Comparison of ENCODE assay signal across 28 cellular contexts in the genomic region with DNA sequence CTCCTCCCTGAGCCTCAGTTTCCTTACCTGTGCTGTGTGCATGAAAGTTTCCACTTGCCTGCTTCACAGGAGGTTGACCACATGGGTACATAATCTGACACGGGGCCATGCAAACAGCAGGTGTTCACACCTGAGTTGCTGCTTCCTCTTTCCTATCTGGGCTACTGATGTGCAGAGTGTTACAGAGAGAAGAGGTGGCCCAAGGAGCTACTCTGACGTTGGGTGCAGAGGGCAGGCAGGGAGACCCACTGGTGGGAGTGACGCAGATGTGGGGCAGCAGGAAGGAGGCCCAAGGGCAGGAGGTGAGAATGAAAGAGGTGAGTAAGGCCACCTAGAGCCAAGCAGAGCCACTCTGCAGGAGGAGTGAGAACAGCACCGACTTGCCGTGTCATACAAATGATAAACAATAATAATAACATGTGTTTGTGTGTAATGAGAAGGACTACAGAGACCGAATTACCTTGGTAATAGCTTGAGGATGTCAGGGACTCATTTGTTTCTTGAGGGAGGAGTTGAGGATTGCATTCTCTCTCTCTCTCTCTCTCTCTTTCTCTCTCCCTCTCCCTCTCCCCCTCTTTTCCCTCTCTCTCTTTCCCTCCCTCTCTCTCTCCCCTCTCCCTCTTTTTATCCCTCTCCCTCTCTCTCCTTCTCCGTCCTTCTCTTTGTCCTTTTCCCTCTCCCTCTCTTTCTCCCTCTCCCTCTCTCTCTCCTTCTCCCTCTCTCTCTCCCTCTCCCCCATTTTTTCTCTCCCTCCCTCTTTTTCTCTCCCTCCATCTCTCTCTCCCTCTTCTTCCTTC.
"Had no signal": no experiment of that assay in that cellular context is flagged by ENCODE, and none has a peak within 500 bp of the region (broad histone marks: within the 10 kb centered on the region; RNA-seq: fewer than 3 reads in every experiment).

No MANE protein-coding gene starts in this region.

- ATAC-seq: activated naive CD4-positive, alpha-beta T cell treated with anti-CD3 and anti-CD28 coated beads, Interleukin-2, amount 50 U/mL, for 72 hours; activated naive CD8-positive, alpha-beta T cell treated with anti-CD3 and anti-CD28 coated beads, Interleukin-2, amount 50 U/mL, for 24 hours; activated T-cell treated with anti-CD3 and anti-CD28 coated beads, Interleukin-2, amount 50 U/mL, for 4 hours; body of pancreas had no signal

- H3K4me1 Mint-ChIP-seq: activated CD4-positive, alpha-beta T cell treated with anti-CD3 and anti-CD28 coated beads, Interleukin-2, amount 10 ng/mL, durations not matched to agents 7 days and 5 days; activated naive CD8-positive, alpha-beta T cell treated with anti-CD3 and anti-CD28 coated beads, Interleukin-2, amount 50 U/mL, for 24 hours had no signal

- H3K27ac ChIP-seq: ascending aorta, body of pancreas, KMS-11, RWPE1, SJCRH30, VCaP had no signal

- FAIRE-seq: bronchial epithelial cell had no signal

- H3K9me3 Mint-ChIP-seq: activated CD4-positive, alpha-beta memory T cell treated with anti-CD3 and anti-CD28 coated beads for 36 hours; activated CD4-positive, alpha-beta T cell treated with anti-CD3 and anti-CD28 coated beads, Interleukin-2, amount 10 ng/mL, durations not matched to agents 7 days and 5 days; activated naive CD4-positive, alpha-beta T cell treated with anti-CD3 and anti-CD28 coated beads, Interleukin-2, amount 50 U/mL, for 72 hours; activated naive CD8-positive, alpha-beta T cell treated with anti-CD3 and anti-CD28 coated beads, Interleukin-2, amount 50 U/mL, for 24 hours; activated T-cell treated with anti-CD3 and anti-CD28 coated beads, Interleukin-2, amount 50 U/mL, for 4 hours had no signal

- H3K4me3 ChIP-seq: ascending aorta, body of pancreas, SJCRH30 had no signal

- H3K9ac ChIP-seq: KMS-11, SK-N-SH had no signal

- H3K4me3 Mint-ChIP-seq: activated CD4-positive, alpha-beta memory T cell treated with anti-CD3 and anti-CD28 coated beads for 36 hours; activated CD4-positive, alpha-beta T cell treated with anti-CD3 and anti-CD28 coated beads, Interleukin-2, amount 10 ng/mL, durations not matched to agents 7 days and 5 days; activated naive CD8-positive, alpha-beta T cell treated with anti-CD3 and anti-CD28 coated beads, Interleukin-2, amount 50 U/mL, for 24 hours; activated T-cell treated with anti-CD3 and anti-CD28 coated beads, Interleukin-2, amount 50 U/mL, for 4 hours had no signal

- H3K4me2 ChIP-seq: KMS-11, SK-N-SH had no signal

- DNase-seq: activated CD4-positive, alpha-beta memory T cell treated with anti-CD3 and anti-CD28 coated beads for 36 hours; activated CD4-positive, alpha-beta T cell treated with anti-CD3 and anti-CD28 coated beads, Interleukin-2, amount 10 ng/mL, durations not matched to agents 7 days and 5 days; activated CD4-positive, CD25-positive, alpha-beta regulatory T cell; activated CD8-positive, alpha-beta memory T cell treated with anti-CD3 and anti-CD28 coated beads for 24 hours; activated effector memory CD4-positive, alpha-beta T cell treated with anti-CD3 and anti-CD28 coated beads, Interleukin-2, amount 50 U/mL, for 16 hours; activated naive CD4-positive, alpha-beta T cell treated with Interleukin-2 at 50 U/mL for 16 hours; activated naive CD8-positive, alpha-beta T cell treated with anti-CD3 and anti-CD28 coated beads, Interleukin-2, amount 50 U/mL, for 24 hours; activated T-cell treated with anti-CD3 and anti-CD28 coated beads, Interleukin-2, amount 50 U/mL, for 4 hours; amniotic stem cell; body of pancreas; NCI-H1092; NCI-H1417 treated with DMSO at 0.1 percent for 48 hours; NCI-H1694; NCI-H2029; NCI-H2107; NCI-H2171 treated with DMSO at 0.1 percent for 48 hours; NCI-H226; NCI-H69; Right ventricle myocardium superior; SK-N-SH; T-helper 1 cell had no signal

- H3K27me3 ChIP-seq: ascending aorta, body of pancreas had no signal

- H3K27ac Mint-ChIP-seq: activated CD4-positive, alpha-beta memory T cell treated with anti-CD3 and anti-CD28 coated beads for 36 hours; activated CD4-positive, alpha-beta T cell treated with anti-CD3 and anti-CD28 coated beads, Interleukin-2, amount 10 ng/mL, durations not matched to agents 7 days and 5 days; activated naive CD4-positive, alpha-beta T cell treated with anti-CD3 and anti-CD28 coated beads, Interleukin-2, amount 50 U/mL, for 72 hours; activated naive CD8-positive, alpha-beta T cell treated with anti-CD3 and anti-CD28 coated beads, Interleukin-2, amount 50 U/mL, for 24 hours had no signal

- H3K36me3 ChIP-seq: ascending aorta, SJCRH30 had no signal

- H3K9me3 ChIP-seq: ascending aorta, body of pancreas, SJCRH30, SK-N-SH had no signal

- H3K4me1 ChIP-seq: ascending aorta, body of pancreas, SJCRH30 had no signal

- H3K36me3 Mint-ChIP-seq: activated CD4-positive, alpha-beta memory T cell treated with anti-CD3 and anti-CD28 coated beads for 36 hours; activated naive CD4-positive, alpha-beta T cell treated with anti-CD3 and anti-CD28 coated beads, Interleukin-2, amount 50 U/mL, for 72 hours had no signal
